ENCODE assay signal across 9 cellular contexts in genomic region chrX:34638116-34638515, GRCh38. TPM values are rescaled to one million over a fixed set of nuclear protein-coding genes. Genes with fewer than 3 reads are reported as not detected.
DNase-seq lines count a peak whose midpoint lies in the region; ATAC-seq and TF ChIP-seq lines count a peak whose summit lies in the region.
"Had no signal": no experiment of that assay in that cellular context is flagged by ENCODE, and none has a peak within 500 bp of the region (broad histone marks: within the 10 kb centered on the region; RNA-seq: fewer than 3 reads in every experiment).

No MANE protein-coding gene starts in this region.

- no peaks in the 10 kb centered on the region for H3K36me3 ChIP-seq in effector memory CD4-positive, alpha-beta T cell (ENCODE audit: control insufficient read depth, insufficient read depth, low read length)

- TF ChIP-seq CTCF in AG09319 (IDR thresholded peaks at IDR 0.05; ENCODE audit: low read depth, low read length) (peak; percentile 45), HFF-Myc (IDR thresholded peaks at IDR 0.05; ENCODE audit: low read depth, low read length, missing control alignments) (peak; percentile 37), VCaP (conservative IDR thresholded peaks at IDR 0.05) (peak; percentile 69)

- no peaks in the 10 kb centered on the region for H3K4me1 ChIP-seq in effector memory CD4-positive, alpha-beta T cell (ENCODE audit: control insufficient read depth, insufficient read depth, low read length, poor library complexity, severe bottlenecking)

- no peaks in the 10 kb centered on the region for H3K27me3 ChIP-seq in effector memory CD4-positive, alpha-beta T cell (replicated peaks; ENCODE audit: control insufficient read depth, insufficient read depth, low read length, poor library complexity, severe bottlenecking)

- no peak overlapping the region for H3K27ac ChIP-seq in VCaP
- H3K27ac ChIP-seq in effector memory CD4-positive, alpha-beta T cell (ENCODE audit: insufficient read depth, low read length, poor library complexity, severe bottlenecking), result no peak overlapping the region

- no peak overlapping the region for H3K4me3 ChIP-seq in HFF-Myc (replicated peaks; ENCODE audit: low read depth, low read length)
- no peak overlapping the region for H3K4me3 ChIP-seq in effector memory CD4-positive, alpha-beta T cell (ENCODE audit: insufficient read depth, low read depth, low read length, poor library complexity, severe bottlenecking)

- no peaks in the 10 kb centered on the region for H3K9me3 ChIP-seq in effector memory CD4-positive, alpha-beta T cell (ENCODE audit: control insufficient read depth, low read length)

- DNase-seq in AG09319 (ENCODE audit: extremely low read depth, low read depth), result no peak
- no peak for DNase-seq in HFF-Myc (ENCODE audit: extremely low read depth, low read depth)
- no peak for DNase-seq in left lobe of liver (ENCODE audit: low spot score)
- DNase-seq in effector memory CD4-positive, alpha-beta T cell, result no peak

- ATAC-seq in left lobe of liver (peak; percentile 44), HG02610 (IDR thresholded peaks at IDR 0.05; ENCODE audit: unreplicated experiment) (no peak), GM21526 (IDR thresholded peaks at IDR 0.05; ENCODE audit: low FRiP score, unreplicated experiment) (no peak), HG03439 (IDR thresholded peaks at IDR 0.05; ENCODE audit: unreplicated experiment) (no peak)

RNA-seq across cellular contexts. Expression of gene TMEM47, which starts 19.0 kb away (rescaled TPM):
- total RNA-seq in left lobe of liver, result 9.4 TPM
- total RNA-seq: T-helper 2 cell treated with Interferon-gamma antibody and Interleukin-4, amounts not matched to agents 100 ng/mL and 5 ng/mL, for 36 hours had no signal
